In the genomic region with DNA sequence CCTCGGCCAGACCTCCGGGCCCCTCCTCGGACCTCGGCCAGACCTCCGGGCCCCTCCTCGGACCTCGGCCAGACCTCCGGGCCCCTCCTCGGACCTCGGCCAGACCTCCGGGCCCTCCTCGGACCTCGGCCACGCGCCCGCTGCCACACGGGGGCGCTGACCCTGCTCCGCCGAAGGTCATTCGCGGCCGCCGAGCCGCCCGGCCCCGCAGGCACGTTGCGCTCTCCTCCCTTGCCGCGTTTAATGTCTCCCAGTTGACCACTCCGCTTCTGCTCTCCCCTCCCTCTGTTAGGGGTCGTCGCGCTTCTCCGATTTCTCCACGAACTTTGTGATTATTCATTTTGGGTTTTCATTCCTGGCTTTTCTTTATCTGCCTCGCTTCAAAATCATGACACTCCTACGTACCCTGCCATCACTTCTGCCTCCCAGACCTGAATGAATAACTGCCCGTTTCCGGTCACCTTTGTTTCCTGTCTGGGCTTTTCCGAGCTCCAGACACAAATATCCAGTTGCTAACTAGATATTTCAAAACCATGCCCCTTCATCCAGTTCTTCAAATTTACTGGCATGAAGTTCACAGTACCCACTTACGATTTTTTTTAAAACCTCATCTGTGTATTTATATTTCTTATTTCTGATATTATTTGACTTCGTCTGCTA, we compare ENCODE assay signal across 16 cellular contexts. TPM values are rescaled to one million over a fixed set of nuclear protein-coding genes. Genes with fewer than 3 reads are reported as not detected.
"Had no signal": no experiment of that assay in that cellular context is flagged by ENCODE, and none has a peak within 500 bp of the region (broad histone marks: within the 10 kb centered on the region; RNA-seq: fewer than 3 reads in every experiment).

No MANE protein-coding gene starts in this region.

- ATAC-seq: activated CD4-positive, CD25-positive, alpha-beta regulatory T cell treated with anti-CD3 and anti-CD28 coated beads, Interleukin-2, amount 50 U/mL, for 24 hours; left lobe of liver; pancreas had no signal

- H3K36me3 ChIP-seq: breast epithelium, pancreas, uterus had no signal

- H3K27me3 ChIP-seq: breast epithelium, pancreas, uterus had no signal

- H3K27ac Mint-ChIP-seq: activated naive CD8-positive, alpha-beta T cell; activated T-helper 2 cell treated with anti-CD3 and anti-CD28 coated beads, Interferon-gamma antibody, Interleukin-2, Interleukin-4, amounts not matched to agents 10 μg/mL and 5 μg/mL and 100 μg/mL, durations not matched to agents 14 hours and 24 hours and 36 hours; memory B cell; nephron progenitor cell; stimulated activated naive CD8-positive, alpha-beta T cell treated with anti-CD3 and anti-CD28 coated beads, Interleukin-15, Interleukin-2, amounts not matched to agents 100 ng/mL and 50 ng/mL, for 24 hours had no signal

- H3K4me3 ChIP-seq: breast epithelium, pancreas, uterus had no signal

- DNase-seq: anterior cingulate cortex; foreskin melanocyte; head of caudate nucleus; nephron progenitor cell; pancreas; stimulated activated CD4-positive, alpha-beta T cell treated with anti-CD3 and anti-CD28 coated beads, Interleukin-15, amount 100 ng/mL, for 24 hours; stimulated activated CD4-positive, alpha-beta T cell treated with anti-CD3 and anti-CD28 coated beads, Interleukin-4, amount 100 ng/mL, for 24 hours; uterus had no signal

- H3K4me3 Mint-ChIP-seq: activated naive CD8-positive, alpha-beta T cell; memory B cell; nephron progenitor cell; stimulated activated naive CD8-positive, alpha-beta T cell treated with anti-CD3 and anti-CD28 coated beads, Interleukin-15, Interleukin-2, amounts not matched to agents 100 ng/mL and 50 ng/mL, for 24 hours had no signal

- H3K27ac ChIP-seq: breast epithelium, pancreas, uterus had no signal

- H3K9me3 ChIP-seq: breast epithelium, pancreas, uterus had no signal

- H3K4me1 ChIP-seq: breast epithelium, pancreas had no signal

RNA-seq across cellular contexts. Expression of a gene that starts 14.8 kb away (rescaled TPM):
- total RNA-seq: activated T-helper 2 cell treated with anti-CD3 and anti-CD28 coated beads, Interferon-gamma antibody, Interleukin-2, Interleukin-4, amounts not matched to agents 10 μg/mL and 5 μg/mL and 100 μg/mL, durations not matched to agents 14 hours and 24 hours and 36 hours; T-helper 2 cell treated with Interferon-gamma antibody and Interleukin-4, amounts not matched to agents 100 ng/mL and 5 ng/mL, for 36 hours had no signal
